In genomic region chr5:32074401-32074800, GRCh38 we compare ENCODE assay signal across 21 cellular contexts.
DNase-seq lines count a peak whose midpoint lies in the region; ATAC-seq and TF ChIP-seq lines count a peak whose summit lies in the region.
"Had no signal": no experiment of that assay in that cellular context is flagged by ENCODE, and none has a peak within 500 bp of the region (broad histone marks: within the 10 kb centered on the region; RNA-seq: fewer than 3 reads in every experiment).

No MANE protein-coding gene starts in this region.

- H3K4me3 ChIP-seq in H7 (ENCODE audit: insufficient read depth, low read depth, low read length) (no peak overlapping the region), epithelial cell of proximal tubule (ENCODE audit: low read depth, low read length) (no peak overlapping the region)
- H3K4me3 ChIP-seq: dorsolateral prefrontal cortex, lower lobe of right lung, stomach, tibial nerve had no signal

- ATAC-seq in left lobe of liver (no peak), GM18907 (IDR thresholded peaks at IDR 0.05; ENCODE audit: unreplicated experiment) (no peak)
- ATAC-seq: activated CD8-positive, alpha-beta T cell treated with anti-CD3 and anti-CD28 coated beads for 36 hours had no signal

- peak; percentile 8 for TF ChIP-seq CTCF in epithelial cell of proximal tubule (conservative IDR thresholded peaks at IDR 0.05; ENCODE audit: low read depth, low read length)

- H3K27me3 ChIP-seq in H7 (ENCODE audit: control insufficient read depth, insufficient read depth, low read length) = no peaks in the 10 kb centered on the region
- H3K27me3 ChIP-seq: dorsolateral prefrontal cortex, stomach, tibial nerve had no signal

- H3K36me3 ChIP-seq in H7 (replicated peaks; ENCODE audit: control insufficient read depth, insufficient read depth, low read length) = peaks cover 3% of the 10 kb centered on the region

- DNase-seq in H7 = peak; percentile 51
- peak; percentile 20 for DNase-seq in M059J (ENCODE audit: low read depth)
- no peak for DNase-seq in epithelial cell of proximal tubule (ENCODE audit: low read depth)
- DNase-seq in left lobe of liver (ENCODE audit: low spot score) = peak; percentile 43
- DNase-seq in ecto neural progenitor cell (ENCODE audit: low spot score) = no peak
- no peak for DNase-seq in NCI-H2196 treated with DMSO at 0.1 percent for 48 hours (lab: John Stamatoyannopoulos, UW; ENCODE audit: unreplicated experiment)
- DNase-seq: activated CD8-positive, alpha-beta T cell treated with anti-CD3 and anti-CD28 coated beads for 36 hours; activated effector memory CD4-positive, alpha-beta T cell treated with Interleukin-2 at 50 U/mL for 16 hours; activated naive CD8-positive, alpha-beta T cell treated with anti-CD3 and anti-CD28 coated beads, Interleukin-2, amount 10 ng/mL, durations not matched to agents 7 days and 5 days; activated T-cell treated with anti-CD3 and anti-CD28 coated beads for 4 hours; CD4-positive, CD25-positive, alpha-beta regulatory T cell; dorsolateral prefrontal cortex; HFFc6; KG1; lower lobe of right lung; NCI-H1417 treated with DMSO at 0.1 percent for 48 hours; NCI-H2081 treated with DMSO at 0.1 percent for 48 hours; stimulated activated CD8-positive, alpha-beta memory T cell treated with anti-CD3 and anti-CD28 coated beads, Interleukin-4, amount 100 ng/mL, for 48 hours; stomach had no signal

Comparison
In these comparisons a context has a peak if more than half of its experiments do, and no peak if none do; other contexts are left out.
1. DNase-seq: peak in H7 (single experiment), M059J (single experiment) and left lobe of liver (single experiment); none in epithelial cell of proximal tubule (single experiment), ecto neural progenitor cell (single experiment) and NCI-H2196 treated with DMSO at 0.1 percent for 48 hours (single experiment).